22 cellular contexts compared by ENCODE assay signal in genomic region chr12:120019197-120019596, GRCh38. TPM values are rescaled to one million over a fixed set of nuclear protein-coding genes. Genes with fewer than 3 reads are reported as not detected.
"Had no signal": no experiment of that assay in that cellular context is flagged by ENCODE, and none has a peak within 500 bp of the region (broad histone marks: within the 10 kb centered on the region; RNA-seq: fewer than 3 reads in every experiment).

No MANE protein-coding gene starts in this region.

- H3K9ac ChIP-seq: neural progenitor cell, parathyroid adenoma had no signal

- H2AFZ ChIP-seq: hepatocyte, neural progenitor cell, parathyroid adenoma had no signal

- H3K4me3 Mint-ChIP-seq: natural killer cell; neural progenitor cell; stimulated activated naive B cell treated with anti-CD40 and anti-IgM and Interleukin-4, amounts not matched to agents 10 μg/mL and 1 μg/mL and 100 μg/mL, for 72 hours had no signal

- ATAC-seq: gastroesophageal sphincter, natural killer cell, psoas muscle had no signal

- H3K36me3 ChIP-seq: breast epithelium, gastroesophageal sphincter, left ventricle myocardium inferior, neural progenitor cell, sigmoid colon, tibial nerve had no signal

- H3K9me3 ChIP-seq: psoas muscle, sigmoid colon had no signal

- DNase-seq: activated CD4-positive, alpha-beta T cell treated with anti-CD3 and anti-CD28 coated beads, Interleukin-2, amount 50 U/mL, for 4 hours; activated CD4-positive, CD25-positive, alpha-beta regulatory T cell treated with anti-CD3 and anti-CD28 coated beads, Interleukin-2, amount 50 U/mL, for 72 hours; central memory CD4-positive, alpha-beta T cell; islet precursor cell; left ventricle myocardium inferior; mesendoderm; natural killer cell; occipital lobe; psoas muscle; sigmoid colon; small intestine; stimulated activated CD4-positive, alpha-beta T cell treated with anti-CD3 and anti-CD28 coated beads, Interleukin-4, amount 100 ng/mL, for 24 hours; stimulated activated naive B cell treated with anti-CD40 and anti-IgM and Interleukin-4, amounts not matched to agents 10 μg/mL and 1 μg/mL and 100 μg/mL, for 72 hours had no signal

- H3K27me3 ChIP-seq: breast epithelium, gastroesophageal sphincter, hepatocyte, neural progenitor cell, sigmoid colon, tibial nerve had no signal

- H3K27ac Mint-ChIP-seq: natural killer cell; neural progenitor cell; stimulated activated naive B cell treated with anti-CD40 and anti-IgM and Interleukin-4, amounts not matched to agents 10 μg/mL and 1 μg/mL and 100 μg/mL, for 72 hours had no signal

- H3K4me3 ChIP-seq: breast epithelium, gastroesophageal sphincter, hepatocyte, left ventricle myocardium inferior, lung, neural progenitor cell, psoas muscle, sigmoid colon, tibial nerve had no signal

- H3K27me3 Mint-ChIP-seq: stimulated activated naive B cell treated with anti-CD40 and anti-IgM and Interleukin-4, amounts not matched to agents 10 μg/mL and 1 μg/mL and 100 μg/mL, for 72 hours had no signal

- H3K4me2 ChIP-seq: hepatocyte, neural progenitor cell had no signal

- H3K36me3 Mint-ChIP-seq: natural killer cell had no signal

- H3K27ac ChIP-seq: breast epithelium, gastroesophageal sphincter, hepatocyte, left ventricle myocardium inferior, neural progenitor cell, parathyroid adenoma, psoas muscle, sigmoid colon, tibial nerve had no signal

- H3K79me2 ChIP-seq: hepatocyte had no signal

- H3K4me1 Mint-ChIP-seq: neural progenitor cell had no signal

- H3K4me1 ChIP-seq: breast epithelium, gastroesophageal sphincter, left ventricle myocardium inferior, neural progenitor cell, parathyroid adenoma, psoas muscle, sigmoid colon, tibial nerve had no signal

RNA-seq across cellular contexts. Expression of gene BICDL1, which starts 30.2 kb away (rescaled TPM):
- total RNA-seq: endothelial cell of umbilical vein, fibroblast of lung had no signal
- polyA plus RNA-seq: fibroblast of lung had no signal
